Comparison of ENCODE assay signal across 1 cellular context in the genomic region with DNA sequence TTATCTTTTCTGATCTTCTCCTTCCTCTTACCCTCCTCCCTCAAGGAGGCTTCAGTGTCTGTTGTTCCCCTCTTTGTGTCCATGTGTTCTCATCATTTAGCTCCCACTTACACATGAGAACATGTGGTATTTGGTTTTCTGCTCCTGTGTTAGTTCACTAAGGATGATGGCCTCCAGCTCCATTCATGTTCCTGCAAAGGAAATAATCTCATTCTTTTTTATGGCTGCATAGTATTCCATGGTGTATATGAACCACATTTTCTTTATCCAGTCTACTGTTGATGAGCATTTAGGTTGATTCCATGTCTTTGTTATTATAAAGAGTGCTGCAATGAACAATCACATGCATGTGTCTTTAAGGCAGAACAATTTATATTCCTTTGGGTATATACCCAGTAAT.
TF ChIP-seq lines count a peak whose summit lies in the region.

No MANE protein-coding gene starts in this region.

TF ChIP-seq in HEK293, 187 proteins besides CTCF, POLR2A, EP300 and RAD21:
- TF ChIP-seq, protein P1, sequence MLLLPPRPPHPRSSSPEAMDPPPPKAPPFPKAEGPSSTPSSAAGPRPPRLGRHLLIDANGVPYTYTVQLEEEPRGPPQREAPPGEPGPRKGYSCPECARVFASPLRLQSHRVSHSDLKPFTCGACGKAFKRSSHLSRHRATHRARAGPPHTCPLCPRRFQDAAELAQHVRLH (tag by site-specific recombination; IDR thresholded peaks at IDR 0.05), result peak; percentile 61; the same call in 1 of the 2 replicates
- TF ChIP-seq ZNF146 (tag by site-specific recombination; IDR thresholded peaks at IDR 0.05), result peak; percentile 95
- TF ChIP-seq, protein P2, sequence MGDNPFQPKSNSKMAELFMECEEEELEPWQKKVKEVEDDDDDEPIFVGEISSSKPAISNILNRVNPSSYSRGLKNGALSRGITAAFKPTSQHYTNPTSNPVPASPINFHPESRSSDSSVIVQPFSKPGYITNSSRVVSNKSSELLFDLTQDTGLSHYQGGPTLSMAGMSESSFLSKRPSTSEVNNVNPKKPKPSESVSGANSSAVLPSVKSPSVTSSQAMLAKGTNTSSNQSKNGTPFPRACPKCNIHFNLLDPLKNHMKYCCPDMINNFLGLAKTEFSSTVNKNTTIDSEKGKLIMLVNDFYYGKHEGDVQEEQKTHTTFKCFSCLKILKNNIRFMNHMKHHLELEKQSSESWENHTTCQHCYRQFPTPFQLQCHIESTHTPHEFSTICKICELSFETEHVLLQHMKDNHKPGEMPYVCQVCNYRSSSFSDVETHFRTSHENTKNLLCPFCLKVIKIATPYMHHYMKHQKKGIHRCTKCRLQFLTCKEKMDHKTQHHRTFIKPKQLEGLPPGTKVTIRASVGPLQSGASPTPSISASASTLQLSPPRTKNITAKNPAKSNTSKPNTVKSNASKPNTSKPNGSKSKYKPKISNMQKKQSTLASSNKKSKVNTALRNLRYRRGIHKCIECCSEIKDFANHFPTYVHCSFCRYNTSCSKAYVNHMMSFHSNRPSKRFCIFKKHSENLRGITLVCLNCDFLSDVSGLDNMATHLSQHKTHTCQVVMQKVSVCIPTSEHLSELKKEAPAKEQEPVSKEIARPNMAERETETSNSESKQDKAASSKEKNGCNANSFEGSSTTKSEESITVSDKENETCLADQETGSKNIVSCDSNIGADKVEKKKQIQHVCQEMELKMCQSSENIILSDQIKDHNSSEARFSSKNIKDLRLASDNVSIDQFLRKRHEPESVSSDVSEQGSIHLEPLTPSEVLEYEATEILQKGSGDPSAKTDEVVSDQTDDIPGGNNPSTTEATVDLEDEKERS (tag by site-specific recombination; IDR thresholded peaks at IDR 0.05), result peak; percentile 62; the same call in 1 of the 2 replicates
